Comparison of ENCODE assay signal across 17 cellular contexts in genomic region chr5:111232311-111233049, GRCh38. TPM values are rescaled to one million over a fixed set of nuclear protein-coding genes. Genes with fewer than 3 reads are reported as not detected.
DNase-seq lines count a peak whose midpoint lies in the region; ATAC-seq and TF ChIP-seq lines count a peak whose summit lies in the region.
"Had no signal": no experiment of that assay in that cellular context is flagged by ENCODE, and none has a peak within 500 bp of the region (broad histone marks: within the 10 kb centered on the region; RNA-seq: fewer than 3 reads in every experiment).

No MANE protein-coding gene starts in this region.

- H3K36me3 ChIP-seq in OCI-LY1 (ENCODE audit: insufficient read depth, low read length), result peaks cover 8% of the 10 kb centered on the region; the same call in 1 of the 2 replicates
- H3K36me3 ChIP-seq: breast epithelium had no signal

- H3K36me3 Mint-ChIP-seq in activated naive CD4-positive, alpha-beta T cell treated with anti-CD3 and anti-CD28 coated beads for 36 hours (ENCODE audit: low read depth), result peaks cover 5% of the 10 kb centered on the region
- peaks cover 6% of the 10 kb centered on the region for H3K36me3 Mint-ChIP-seq in activated naive CD8-positive, alpha-beta T cell

- H3K4me3 Mint-ChIP-seq in activated naive CD4-positive, alpha-beta T cell treated with anti-CD3 and anti-CD28 coated beads for 36 hours, result peak overlapping the region; percentile 45
- peak overlapping the region; percentile 73 for H3K4me3 Mint-ChIP-seq in activated naive CD8-positive, alpha-beta T cell
- peak overlapping the region; percentile 37 to 74 for H3K4me3 Mint-ChIP-seq in stimulated activated naive CD8-positive, alpha-beta T cell treated with anti-CD3 and anti-CD28 coated beads, Interleukin-15, amount 100 ng/mL, for 72 hours

- H3K79me2 ChIP-seq in OCI-LY1 (ENCODE audit: insufficient read depth, low read length), result peaks cover 99% of the 10 kb centered on the region

- no peak overlapping the region for H2AFZ ChIP-seq in OCI-LY1 (ENCODE audit: low read length)

- peak overlapping the region; percentile 44 for H3K9ac ChIP-seq in OCI-LY1 (ENCODE audit: low read length)

- no peaks in the 10 kb centered on the region for H3K27me3 Mint-ChIP-seq in activated naive CD4-positive, alpha-beta T cell treated with anti-CD3 and anti-CD28 coated beads for 36 hours (ENCODE audit: low read depth)
- no peaks in the 10 kb centered on the region for H3K27me3 Mint-ChIP-seq in activated naive CD8-positive, alpha-beta T cell
- no peaks in the 10 kb centered on the region for H3K27me3 Mint-ChIP-seq in stimulated activated naive CD8-positive, alpha-beta T cell treated with anti-CD3 and anti-CD28 coated beads, Interleukin-15, amount 100 ng/mL, for 72 hours

- DNase-seq in activated naive CD4-positive, alpha-beta T cell treated with anti-CD3 and anti-CD28 coated beads for 36 hours, result no peak
- DNase-seq in activated naive CD4-positive, alpha-beta T cell treated with Interleukin-2 at 50 U/mL for 16 hours, result no peak
- DNase-seq in stimulated activated naive CD8-positive, alpha-beta T cell treated with anti-CD3 and anti-CD28 coated beads, Interleukin-15, amount 100 ng/mL, for 72 hours, result no peak
- DNase-seq in iPS-NIHi11 (ENCODE audit: low spot score) (no peak), posterior cingulate gyrus (no peak), SHP77 (lab: John Stamatoyannopoulos, UW) (no peak)
- DNase-seq: Calu3; effector CD4-positive, alpha-beta T cell; GDM1; head of caudate nucleus; NCI-H1930; NCI-H510A; testis had no signal

- no peaks in the 10 kb centered on the region for H3K9me3 Mint-ChIP-seq in activated naive CD4-positive, alpha-beta T cell treated with anti-CD3 and anti-CD28 coated beads for 36 hours
- H3K9me3 Mint-ChIP-seq in activated naive CD8-positive, alpha-beta T cell (ENCODE audit: low read depth), result no peaks in the 10 kb centered on the region
- H3K9me3 Mint-ChIP-seq in stimulated activated naive CD8-positive, alpha-beta T cell treated with anti-CD3 and anti-CD28 coated beads, Interleukin-15, amount 100 ng/mL, for 72 hours, result no peaks in the 10 kb centered on the region

- H3K4me3 ChIP-seq in OCI-LY1 (ENCODE audit: low read depth, low read length, poor library complexity, severe bottlenecking), result peak overlapping the region; percentile 43
- H3K4me3 ChIP-seq: breast epithelium, testis had no signal

- ATAC-seq in stimulated activated naive CD8-positive, alpha-beta T cell treated with anti-CD3 and anti-CD28 coated beads, Interleukin-15, amount 100 ng/mL, for 72 hours, result peak; percentile 54
- ATAC-seq: HepG2 had no signal

- no peak for TF ChIP-seq CTCF in OCI-LY1 (IDR thresholded peaks at IDR 0.05; ENCODE audit: low read length)

- intact Hi-C loops in activated naive CD4-positive, alpha-beta T cell treated with anti-CD3 and anti-CD28 coated beads for 36 hours (cut with micrococcal nuclease), result loop anchor here (10.0 kb wide), 1 partner anchor 1742 kb away; the partner anchor contains the start of gene DCP2
- intact Hi-C loops in posterior cingulate gyrus (cut with DNase I), result no loop called here

- peaks cover 100% of the 10 kb centered on the region for H3K4me1 ChIP-seq in OCI-LY1 (ENCODE audit: insufficient read depth, low read length, severe bottlenecking)
- H3K4me1 ChIP-seq: breast epithelium, testis had no signal

- no peaks in the 10 kb centered on the region for H3K9me3 ChIP-seq in OCI-LY1 (ENCODE audit: low read length)
- H3K9me3 ChIP-seq: breast epithelium, testis had no signal

- H3K4me2 ChIP-seq in OCI-LY1 (ENCODE audit: low read length), result peak overlapping the region; percentile 70

- peaks cover 88% of the 10 kb centered on the region for H3K4me1 Mint-ChIP-seq in activated naive CD4-positive, alpha-beta T cell treated with anti-CD3 and anti-CD28 coated beads for 36 hours (ENCODE audit: low read depth)
- peaks cover 92% of the 10 kb centered on the region for H3K4me1 Mint-ChIP-seq in activated naive CD8-positive, alpha-beta T cell (ENCODE audit: low read depth)
- H3K4me1 Mint-ChIP-seq in stimulated activated naive CD8-positive, alpha-beta T cell treated with anti-CD3 and anti-CD28 coated beads, Interleukin-15, amount 100 ng/mL, for 72 hours, result peaks cover 93% of the 10 kb centered on the region

- H3K27me3 ChIP-seq in OCI-LY1 (ENCODE audit: insufficient read depth, low read length), result no peaks in the 10 kb centered on the region
- H3K27me3 ChIP-seq: testis had no signal

- no peaks in the 10 kb centered on the region for H4K20me1 ChIP-seq in OCI-LY1 (ENCODE audit: insufficient read depth, low read length)

- no peaks in the 10 kb centered on the region for H3K9me2 ChIP-seq in OCI-LY1 (ENCODE audit: low read depth, low read length)

- H3K27ac Mint-ChIP-seq in activated naive CD4-positive, alpha-beta T cell treated with anti-CD3 and anti-CD28 coated beads for 36 hours, result peak overlapping the region; percentile 71
- peak overlapping the region; percentile 93 for H3K27ac Mint-ChIP-seq in activated naive CD8-positive, alpha-beta T cell
- peak overlapping the region; percentile 77 to 86 for H3K27ac Mint-ChIP-seq in stimulated activated naive CD8-positive, alpha-beta T cell treated with anti-CD3 and anti-CD28 coated beads, Interleukin-15, amount 100 ng/mL, for 72 hours

- peaks cover 19% of the 10 kb centered on the region; the same call in 1 of the 2 replicates for H3F3A ChIP-seq in OCI-LY1 (ENCODE audit: insufficient read depth, low read length)

- CTCF ChIA-PET in activated naive CD4-positive, alpha-beta T cell treated with anti-CD3 and anti-CD28 coated beads for 36 hours (lab: Charles Lee), result interaction anchor here (0.5 to 2.6 kb wide), 5 partner anchors 9 to 935 kb away, joined by 3 to 16 read pairs (median 4); no protein-coding TSS in a partner anchor

- peak overlapping the region; percentile 98 for H3K27ac ChIP-seq in OCI-LY1 (ENCODE audit: low read depth, low read length, poor library complexity, severe bottlenecking)
- H3K27ac ChIP-seq: breast epithelium, testis had no signal

RNA-seq across cellular contexts. Expression of gene CAMK4, which starts 8.3 kb away (rescaled TPM):
- total RNA-seq in activated naive CD4-positive, alpha-beta T cell treated with anti-CD3 and anti-CD28 coated beads for 36 hours, result 10 to 100 TPM; 40.6 to 44.4 TPM
- total RNA-seq: HepG2 had no signal
